In genomic region chr2:176464886-176465564, GRCh38 we compare ENCODE assay signal across 14 cellular contexts.
DNase-seq lines count a peak whose midpoint lies in the region; FAIRE-seq and TF ChIP-seq lines count a peak whose summit lies in the region.
"Had no signal": no experiment of that assay in that cellular context is flagged by ENCODE, and none has a peak within 500 bp of the region (broad histone marks: within the 10 kb centered on the region; RNA-seq: fewer than 3 reads in every experiment).

No MANE protein-coding gene starts in this region.

- H3K9me3 ChIP-seq in BE2C, result no peaks in the 10 kb centered on the region

- H3K27me3 Mint-ChIP-seq in glutamatergic neuron (ENCODE audit: unreplicated experiment), result peaks cover 2% of the 10 kb centered on the region

- no peak overlapping the region for H3K27ac Mint-ChIP-seq in glutamatergic neuron (ENCODE audit: unreplicated experiment)
- H3K27ac Mint-ChIP-seq: stimulated activated memory B cell treated with anti-CD40 and anti-IgM and Interleukin-4, amounts not matched to agents 10 μg/mL and 1 μg/mL and 100 μg/mL, for 72 hours had no signal

- DNase-seq in BE2C (peak; percentile 41), HTR-8/SVneo (ENCODE audit: insufficient read length, low spot score) (no peak), NCI-H82 (lab: John Stamatoyannopoulos, UW) (peak; percentile 96), glutamatergic neuron (peak; percentile 18), CD1c-positive myeloid dendritic cell (ENCODE audit: extremely low spot score) (no peak), iPS-NIHi7 (ENCODE audit: extremely low spot score) (no peak), GM10266 (ENCODE audit: extremely low spot score) (no peak)
- DNase-seq in activated T-cell treated with anti-CD3 and anti-CD28 coated beads, Interleukin-2, amount 50 U/mL, for 48 hours, result no peak
- DNase-seq: activated T-cell treated with anti-CD3 and anti-CD28 coated beads, Interleukin-2, amount 50 U/mL, for 1 hour; DND-41; stimulated activated CD4-positive, alpha-beta T cell treated with anti-CD3 and anti-CD28 coated beads, Interleukin-2, amount 100 ng/mL, for 48 hours had no signal

- no peaks in the 10 kb centered on the region for H3K9me3 Mint-ChIP-seq in glutamatergic neuron (ENCODE audit: unreplicated experiment)
- H3K9me3 Mint-ChIP-seq: stimulated activated memory B cell treated with anti-CD40 and anti-IgM and Interleukin-4, amounts not matched to agents 10 μg/mL and 1 μg/mL and 100 μg/mL, for 72 hours had no signal

- no peaks in the 10 kb centered on the region for H3K27me3 ChIP-seq in BE2C

- peak overlapping the region; percentile 40 for H3K4me3 ChIP-seq in BE2C (ENCODE audit: low read depth, low read length)

- H3K4me3 Mint-ChIP-seq in glutamatergic neuron (ENCODE audit: unreplicated experiment), result peak overlapping the region; percentile 28
- H3K4me3 Mint-ChIP-seq: stimulated activated memory B cell treated with anti-CD40 and anti-IgM and Interleukin-4, amounts not matched to agents 10 μg/mL and 1 μg/mL and 100 μg/mL, for 72 hours had no signal

- H3K36me3 Mint-ChIP-seq in glutamatergic neuron (ENCODE audit: unreplicated experiment), result no peaks in the 10 kb centered on the region
- H3K36me3 Mint-ChIP-seq: stimulated activated memory B cell treated with anti-CD40 and anti-IgM and Interleukin-4, amounts not matched to agents 10 μg/mL and 1 μg/mL and 100 μg/mL, for 72 hours had no signal

- TF ChIP-seq CTCF in BE2C (IDR thresholded peaks at IDR 0.05; ENCODE audit: low read depth, low read length) (no peak), glutamatergic neuron (IDR thresholded peaks at IDR 0.05; ENCODE audit: partially characterized antibody, unreplicated experiment) (no peak), GM10266 (IDR thresholded peaks at IDR 0.05; ENCODE audit: control insufficient read depth, insufficient read depth, low read depth, missing control alignments) (no peak)

- no peaks in the 10 kb centered on the region for H3K4me1 Mint-ChIP-seq in glutamatergic neuron (ENCODE audit: low read depth, unreplicated experiment)
- H3K4me1 Mint-ChIP-seq: stimulated activated memory B cell treated with anti-CD40 and anti-IgM and Interleukin-4, amounts not matched to agents 10 μg/mL and 1 μg/mL and 100 μg/mL, for 72 hours had no signal

- FAIRE-seq in HTR-8/SVneo (lab: Jason Lieb, UNC), result peak; percentile 65
- FAIRE-seq: endothelial cell of umbilical vein, GM12892 had no signal

- no peaks in the 10 kb centered on the region for H3K4me1 ChIP-seq in BE2C

- H3K36me3 ChIP-seq in BE2C, result no peaks in the 10 kb centered on the region

Comparison
In these comparisons a context has a peak if more than half of its experiments do, and no peak if none do; other contexts are left out.
1. DNase-seq: peak in BE2C (single experiment), NCI-H82 (single experiment) and glutamatergic neuron (single experiment); none in HTR-8/SVneo (single experiment), CD1c-positive myeloid dendritic cell (single experiment), activated T-cell treated with anti-CD3 and anti-CD28 coated beads, Interleukin-2, amount 50 U/mL, for 48 hours (0 of 2), iPS-NIHi7 (single experiment) and GM10266 (single experiment).